In the genomic region with DNA sequence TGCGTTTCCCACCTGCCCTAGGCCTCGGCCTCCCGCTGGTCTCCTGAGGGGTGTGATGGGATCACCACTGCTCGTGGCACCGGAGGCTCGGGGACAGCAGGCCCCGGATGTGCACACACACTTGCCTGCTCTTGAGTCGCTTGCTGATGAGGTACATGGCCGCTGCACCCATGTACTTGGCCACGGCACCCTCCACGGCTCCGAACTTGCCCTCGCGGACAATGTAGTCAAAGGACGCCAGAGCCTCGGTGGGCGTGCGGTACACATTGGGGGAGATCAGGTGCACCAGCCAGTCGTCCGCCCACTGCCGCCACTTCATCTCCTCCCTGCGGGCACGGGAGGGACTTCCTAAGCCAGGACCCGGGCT, we compare ENCODE assay signal across 13 cellular contexts. TPM values are rescaled to one million over a fixed set of nuclear protein-coding genes. Genes with fewer than 3 reads are reported as not detected.
"Had no signal": no experiment of that assay in that cellular context is flagged by ENCODE, and none has a peak within 500 bp of the region (broad histone marks: within the 10 kb centered on the region; RNA-seq: fewer than 3 reads in every experiment).

No MANE protein-coding gene starts in this region.

- H3K27me3 ChIP-seq: brain microvascular endothelial cell, vagina had no signal

- H3K4me3 ChIP-seq: mucosa of descending colon, vagina had no signal

- ATAC-seq: effector memory CD8-positive, alpha-beta T cell; left colon; mucosa of descending colon; naive thymus-derived CD8-positive, alpha-beta T cell had no signal

- DNase-seq: activated CD4-positive, alpha-beta T cell treated with anti-CD3 and anti-CD28 coated beads, Interleukin-2, amount 50 U/mL, for 4 hours; activated CD4-positive, CD25-positive, alpha-beta regulatory T cell treated with anti-CD3 and anti-CD28 coated beads, Interleukin-2, amount 50 U/mL, for 72 hours; activated effector memory CD4-positive, alpha-beta T cell treated with anti-CD3 and anti-CD28 coated beads, Interleukin-2, amount 50 U/mL, for 16 hours; activated T-cell treated with anti-CD3 and anti-CD28 coated beads, Interleukin-2, amount 50 U/mL, for 24 hours; amygdala; brain microvascular endothelial cell; cerebellar nuclear complex; effector memory CD8-positive, alpha-beta T cell; hypothalamus had no signal

- H3K27ac ChIP-seq: brain microvascular endothelial cell, vagina had no signal

- H3K9me3 ChIP-seq: mucosa of descending colon, vagina had no signal

RNA-seq across cellular contexts. Expression of a gene that starts 26.5 kb away (rescaled TPM):
- total RNA-seq: naive thymus-derived CD8-positive, alpha-beta T cell had no signal
